ENCODE assay signal across 14 cellular contexts in genomic region chr9:137441935-137442321, GRCh38. TPM values are rescaled to one million over a fixed set of nuclear protein-coding genes. Genes with fewer than 3 reads are reported as not detected.
A peak's percentile ranks its signal among the peaks of the same experiment; 100 is the strongest.
DNase-seq lines count a peak whose midpoint lies in the region; ATAC-seq and TF ChIP-seq lines count a peak whose summit lies in the region.
"Had no signal": no experiment of that assay in that cellular context is flagged by ENCODE, and none has a peak within 500 bp of the region (broad histone marks: within the 10 kb centered on the region; RNA-seq: fewer than 3 reads in every experiment).

No MANE protein-coding gene starts in this region.

- no peaks in the 10 kb centered on the region for H3K4me1 ChIP-seq in testis

- H3K27ac Mint-ChIP-seq in activated naive CD4-positive, alpha-beta T cell treated with anti-CD3 and anti-CD28 coated beads for 36 hours, result no peak overlapping the region
- no peak overlapping the region for H3K27ac Mint-ChIP-seq in T-helper 17 cell

- WGBS in testis, 2 donors, result 12 to 20% methylated on average over 7 of the region's 7 CpGs

- intact Hi-C loops in activated naive CD4-positive, alpha-beta T cell treated with anti-CD3 and anti-CD28 coated beads for 36 hours (cut with micrococcal nuclease), result no loop called here
- intact Hi-C loops in testis (cut with DNase I; ENCODE audit: low total_unique reads), result no loop called here

- H3K4me3 ChIP-seq in iPS-18c (ENCODE audit: insufficient read depth, low read depth, low read length), result peak overlapping the region; percentile 39
- peak overlapping the region; percentile 22 to 60 for H3K4me3 ChIP-seq in testis

- no peak overlapping the region for H3K27ac ChIP-seq in testis

- no peak for DNase-seq in activated naive CD4-positive, alpha-beta T cell treated with anti-CD3 and anti-CD28 coated beads for 36 hours
- no peak for DNase-seq in activated naive CD4-positive, alpha-beta T cell treated with Interleukin-2 at 50 U/mL for 16 hours
- DNase-seq in T-helper 17 cell, result no peak
- DNase-seq in testis, result no peak
- DNase-seq in globus pallidus (ENCODE audit: low spot score), result no peak
- no peak for DNase-seq in stimulated activated CD4-positive, alpha-beta T cell treated with anti-CD3 and anti-CD28 coated beads, Interleukin-2, amount 100 ng/mL, for 24 hours
- DNase-seq: activated effector memory CD4-positive, alpha-beta T cell treated with Interleukin-2 at 50 U/mL for 16 hours; effector CD8-positive, alpha-beta T cell; NCI-H1048; nucleus accumbens; T-helper 9 cell had no signal

- no peak for TF ChIP-seq CTCF in testis (IDR thresholded peaks at IDR 0.05)

- H3K36me3 ChIP-seq in testis (ENCODE audit: low read depth, missing control alignments), result no peaks in the 10 kb centered on the region

- TF ChIP-seq POLR2A in testis (IDR thresholded peaks at IDR 0.05), result no peak

- H3K9me3 ChIP-seq in T-helper 17 cell (ENCODE audit: control insufficient read depth, low read length, poor library complexity, severe bottlenecking) (peaks cover 2% of the 10 kb centered on the region), iPS-18c (ENCODE audit: control insufficient read depth, insufficient read depth, low read length) (no peaks in the 10 kb centered on the region), testis (no peaks in the 10 kb centered on the region)

- no peaks in the 10 kb centered on the region for H3K27me3 ChIP-seq in testis

- H3K27me3 Mint-ChIP-seq in activated naive CD4-positive, alpha-beta T cell treated with anti-CD3 and anti-CD28 coated beads for 36 hours (ENCODE audit: low read depth), result peaks cover 8% of the 10 kb centered on the region
- peaks cover 12% of the 10 kb centered on the region for H3K27me3 Mint-ChIP-seq in T-helper 17 cell

- peak overlapping the region; percentile 29 for H3K4me3 Mint-ChIP-seq in activated naive CD4-positive, alpha-beta T cell treated with anti-CD3 and anti-CD28 coated beads for 36 hours
- H3K4me3 Mint-ChIP-seq in T-helper 17 cell, result peak overlapping the region; percentile 28

- H3K4me1 Mint-ChIP-seq in activated naive CD4-positive, alpha-beta T cell treated with anti-CD3 and anti-CD28 coated beads for 36 hours (ENCODE audit: low read depth), result peaks cover 13% of the 10 kb centered on the region
- peaks cover 11% of the 10 kb centered on the region for H3K4me1 Mint-ChIP-seq in T-helper 17 cell

- H3K36me3 Mint-ChIP-seq in activated naive CD4-positive, alpha-beta T cell treated with anti-CD3 and anti-CD28 coated beads for 36 hours (ENCODE audit: low read depth), result no peaks in the 10 kb centered on the region
- no peaks in the 10 kb centered on the region for H3K36me3 Mint-ChIP-seq in T-helper 17 cell (ENCODE audit: low read depth)

- H3K9me3 Mint-ChIP-seq in activated naive CD4-positive, alpha-beta T cell treated with anti-CD3 and anti-CD28 coated beads for 36 hours, result no peaks in the 10 kb centered on the region

- no peak for ATAC-seq in T-helper 17 cell
- ATAC-seq in GM21717 (IDR thresholded peaks at IDR 0.05; ENCODE audit: unreplicated experiment), result no peak

- CTCF ChIA-PET in activated naive CD4-positive, alpha-beta T cell treated with anti-CD3 and anti-CD28 coated beads for 36 hours (lab: Charles Lee), result no interaction called here

RNA-seq across cellular contexts. Expression of gene ENTPD8, which starts 0.8 kb away (rescaled TPM):
- total RNA-seq in activated naive CD4-positive, alpha-beta T cell treated with anti-CD3 and anti-CD28 coated beads for 36 hours, result not detected
- total RNA-seq in T-helper 17 cell, result not detected
- total RNA-seq in testis, result 1 to 10 TPM; 2.0 to 2.2 TPM
- 0.37 TPM for polyA plus RNA-seq in testis (ENCODE audit: insufficient read depth, low read depth, low replicate concordance)
- polyA plus RNA-seq: BJ had no signal

RNA-seq across cellular contexts. Expression of gene NSMF, which starts 17.2 kb away (rescaled TPM):
- 10 to 100 TPM; 33.2 to 35.7 TPM for total RNA-seq in activated naive CD4-positive, alpha-beta T cell treated with anti-CD3 and anti-CD28 coated beads for 36 hours
- total RNA-seq in T-helper 17 cell, result 10 to 100 TPM; 41.5 to 54.2 TPM
- 100 to 1,000 TPM in 1 of 2 donors, 10 to 100 TPM in 1; 81.7 to 105 TPM for total RNA-seq in testis
- polyA plus RNA-seq in testis (ENCODE audit: insufficient read depth, low read depth, low replicate concordance), result 42.5 TPM

RNA-seq across cellular contexts. Expression of gene NOXA1, which starts 18.7 kb away (rescaled TPM):
- 1 to 10 TPM; 1.0 to 1.2 TPM for total RNA-seq in activated naive CD4-positive, alpha-beta T cell treated with anti-CD3 and anti-CD28 coated beads for 36 hours
- total RNA-seq in T-helper 17 cell (1 to 10 TPM; 3.0 to 3.3 TPM), testis (1 to 10 TPM; 4.6 to 8.0 TPM)
- polyA plus RNA-seq in testis (ENCODE audit: insufficient read depth, low read depth, low replicate concordance), result 2.5 TPM

RNA-seq across cellular contexts. Expression of gene EXD3, which starts 19.0 kb away (rescaled TPM):
- total RNA-seq in activated naive CD4-positive, alpha-beta T cell treated with anti-CD3 and anti-CD28 coated beads for 36 hours, result 10 to 100 TPM; 11.2 to 12.7 TPM
- total RNA-seq in T-helper 17 cell, result 10 to 100 TPM; 15.4 to 17.8 TPM
- total RNA-seq in testis, result 10 to 100 TPM; 15.5 to 24.5 TPM
- polyA plus RNA-seq in testis (ENCODE audit: insufficient read depth, low read depth, low replicate concordance), result 8.9 TPM
